Comparison of ENCODE assay signal across 1 cellular context in the genomic region with DNA sequence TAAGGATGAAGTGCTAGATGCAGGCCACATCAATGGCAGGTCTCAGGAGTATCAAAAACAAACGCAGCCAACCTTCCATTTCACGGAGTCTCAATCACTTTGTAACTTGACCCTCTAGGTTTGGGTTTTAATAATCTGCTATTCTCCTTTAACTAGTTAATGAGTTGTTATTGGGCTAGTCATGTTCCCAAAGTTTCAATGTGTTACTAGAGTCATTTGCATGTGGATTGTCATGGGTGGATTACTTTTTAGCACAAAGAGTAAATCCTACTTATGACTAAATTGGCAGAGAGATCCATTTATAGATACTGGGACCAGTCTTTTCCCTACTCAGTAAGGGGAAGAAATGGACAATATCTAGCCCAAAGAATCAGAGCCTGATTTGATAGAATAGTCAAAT.
TF ChIP-seq lines count a peak whose summit lies in the region.

No MANE protein-coding gene starts in this region.

TF ChIP-seq in GM12878, 131 proteins besides CTCF, POLR2A, EP300 and RAD21 (continued from another document):
- TF ChIP-seq, protein P1, sequence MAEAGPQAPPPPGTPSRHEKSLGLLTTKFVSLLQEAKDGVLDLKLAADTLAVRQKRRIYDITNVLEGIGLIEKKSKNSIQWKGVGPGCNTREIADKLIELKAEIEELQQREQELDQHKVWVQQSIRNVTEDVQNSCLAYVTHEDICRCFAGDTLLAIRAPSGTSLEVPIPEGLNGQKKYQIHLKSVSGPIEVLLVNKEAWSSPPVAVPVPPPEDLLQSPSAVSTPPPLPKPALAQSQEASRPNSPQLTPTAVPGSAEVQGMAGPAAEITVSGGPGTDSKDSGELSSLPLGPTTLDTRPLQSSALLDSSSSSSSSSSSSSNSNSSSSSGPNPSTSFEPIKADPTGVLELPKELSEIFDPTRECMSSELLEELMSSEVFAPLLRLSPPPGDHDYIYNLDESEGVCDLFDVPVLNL (IDR thresholded peaks at IDR 0.05; ENCODE audit: low read depth, low read length): no peak
- TF ChIP-seq, protein P2, sequence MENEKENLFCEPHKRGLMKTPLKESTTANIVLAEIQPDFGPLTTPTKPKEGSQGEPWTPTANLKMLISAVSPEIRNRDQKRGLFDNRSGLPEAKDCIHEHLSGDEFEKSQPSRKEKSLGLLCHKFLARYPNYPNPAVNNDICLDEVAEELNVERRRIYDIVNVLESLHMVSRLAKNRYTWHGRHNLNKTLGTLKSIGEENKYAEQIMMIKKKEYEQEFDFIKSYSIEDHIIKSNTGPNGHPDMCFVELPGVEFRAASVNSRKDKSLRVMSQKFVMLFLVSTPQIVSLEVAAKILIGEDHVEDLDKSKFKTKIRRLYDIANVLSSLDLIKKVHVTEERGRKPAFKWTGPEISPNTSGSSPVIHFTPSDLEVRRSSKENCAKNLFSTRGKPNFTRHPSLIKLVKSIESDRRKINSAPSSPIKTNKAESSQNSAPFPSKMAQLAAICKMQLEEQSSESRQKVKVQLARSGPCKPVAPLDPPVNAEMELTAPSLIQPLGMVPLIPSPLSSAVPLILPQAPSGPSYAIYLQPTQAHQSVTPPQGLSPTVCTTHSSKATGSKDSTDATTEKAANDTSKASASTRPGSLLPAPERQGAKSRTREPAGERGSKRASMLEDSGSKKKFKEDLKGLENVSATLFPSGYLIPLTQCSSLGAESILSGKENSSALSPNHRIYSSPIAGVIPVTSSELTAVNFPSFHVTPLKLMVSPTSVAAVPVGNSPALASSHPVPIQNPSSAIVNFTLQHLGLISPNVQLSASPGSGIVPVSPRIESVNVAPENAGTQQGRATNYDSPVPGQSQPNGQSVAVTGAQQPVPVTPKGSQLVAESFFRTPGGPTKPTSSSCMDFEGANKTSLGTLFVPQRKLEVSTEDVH (IDR thresholded peaks at IDR 0.05; ENCODE audit: low read depth, partially characterized antibody): no peak
- TF ChIP-seq NFXL1 (IDR thresholded peaks at IDR 0.05; ENCODE audit: borderline replicate concordance) (no peak), EZH2 (IDR thresholded peaks at IDR 0.05; ENCODE audit: borderline replicate concordance, control insufficient read depth, low read depth, low read length) (no peak)
- TF ChIP-seq, protein P3, sequence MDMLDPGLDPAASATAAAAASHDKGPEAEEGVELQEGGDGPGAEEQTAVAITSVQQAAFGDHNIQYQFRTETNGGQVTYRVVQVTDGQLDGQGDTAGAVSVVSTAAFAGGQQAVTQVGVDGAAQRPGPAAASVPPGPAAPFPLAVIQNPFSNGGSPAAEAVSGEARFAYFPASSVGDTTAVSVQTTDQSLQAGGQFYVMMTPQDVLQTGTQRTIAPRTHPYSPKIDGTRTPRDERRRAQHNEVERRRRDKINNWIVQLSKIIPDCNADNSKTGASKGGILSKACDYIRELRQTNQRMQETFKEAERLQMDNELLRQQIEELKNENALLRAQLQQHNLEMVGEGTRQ (IDR thresholded peaks at IDR 0.05; ENCODE audit: borderline replicate concordance, low read depth, low read length): no peak
TF ChIP-seq in GM12878: peak in this region for 0.
